ENCODE assay signal across 11 cellular contexts in genomic region chr14:34012978-34013713, GRCh38.
A peak's percentile ranks its signal among the peaks of the same experiment; 100 is the strongest.
DNase-seq lines count a peak whose midpoint lies in the region; ATAC-seq and TF ChIP-seq lines count a peak whose summit lies in the region.
"Had no signal": no experiment of that assay in that cellular context is flagged by ENCODE, and none has a peak within 500 bp of the region (broad histone marks: within the 10 kb centered on the region; RNA-seq: fewer than 3 reads in every experiment).

No MANE protein-coding gene starts in this region.

- WGBS in thyroid gland, 2 donors = 75 to 77% methylated on average over 9 of the region's 9 CpGs

- no peaks in the 10 kb centered on the region for H3K36me3 ChIP-seq in thyroid gland

- ATAC-seq in GM19035 (IDR thresholded peaks at IDR 0.05; ENCODE audit: unreplicated experiment) (peak; percentile 77), HG03103 (IDR thresholded peaks at IDR 0.05; ENCODE audit: low read depth, unreplicated experiment) (peak; percentile 90), T-helper 17 cell (peak; percentile 22)
- ATAC-seq: body of pancreas had no signal

- H3K27me3 ChIP-seq in thyroid gland = no peaks in the 10 kb centered on the region
- H3K27me3 ChIP-seq: body of pancreas had no signal

- no peak overlapping the region for H3K27ac ChIP-seq in thyroid gland
- H3K27ac ChIP-seq: body of pancreas had no signal

- H3K27ac Mint-ChIP-seq in T-helper 17 cell = no peak overlapping the region
- H3K27ac Mint-ChIP-seq: memory B cell had no signal

- no peak for TF ChIP-seq POLR2A in thyroid gland (IDR thresholded peaks at IDR 0.05)

- no peak overlapping the region for H3K4me3 ChIP-seq in thyroid gland (replicated peaks in 1 of 3)
- H3K4me3 ChIP-seq: body of pancreas had no signal

- H3K4me1 Mint-ChIP-seq in T-helper 17 cell = peaks cover 7% of the 10 kb centered on the region
- H3K4me1 Mint-ChIP-seq: memory B cell had no signal

- intact Hi-C loops in thyroid gland (cut with DNase I) = no loop called here

- TF ChIP-seq CTCF in thyroid gland (IDR thresholded peaks at IDR 0.05) = no peak

- peaks cover 5% of the 10 kb centered on the region for H3K36me3 Mint-ChIP-seq in T-helper 17 cell (ENCODE audit: low read depth)
- H3K36me3 Mint-ChIP-seq: memory B cell had no signal

- no peaks in the 10 kb centered on the region for H3K9me3 ChIP-seq in T-helper 17 cell (ENCODE audit: control insufficient read depth, low read length, poor library complexity, severe bottlenecking)
- H3K9me3 ChIP-seq in thyroid gland = no peaks in the 10 kb centered on the region
- H3K9me3 ChIP-seq: body of pancreas had no signal

- H3K27me3 Mint-ChIP-seq in T-helper 17 cell = no peaks in the 10 kb centered on the region

- no peaks in the 10 kb centered on the region for H3K4me1 ChIP-seq in thyroid gland
- H3K4me1 ChIP-seq: body of pancreas had no signal

- DNase-seq in Ammon's horn (ENCODE audit: low spot score) = peak; percentile 29
- no peak for DNase-seq in T-helper 17 cell
- DNase-seq in NCI-H2171 treated with DMSO at 0.1 percent for 48 hours (lab: John Stamatoyannopoulos, UW) = no peak
- DNase-seq in ureter (ENCODE audit: low spot score) = no peak
- DNase-seq in thyroid gland = no peak
- DNase-seq in activated CD4-positive, alpha-beta T cell treated with anti-CD3 and anti-CD28 coated beads for 1 hour = no peak
- DNase-seq: NCI-H510A had no signal

- no peak overlapping the region for H3K4me3 Mint-ChIP-seq in T-helper 17 cell
- H3K4me3 Mint-ChIP-seq: memory B cell had no signal

Comparison
In these comparisons a context has a peak if more than half of its experiments do, and no peak if none do; other contexts are left out.
1. ATAC-seq: peak in every context shown above with its lines; median percentile 90 in HG03103; 77 in GM19035; 22 in T-helper 17 cell.